In genomic region chr1:94396356-94396755, GRCh38 we compare ENCODE assay signal across 1 cellular context.
A peak's percentile ranks its signal among the peaks of the same experiment; 100 is the strongest.
TF ChIP-seq lines count a peak whose summit lies in the region.

No MANE protein-coding gene starts in this region.

TF ChIP-seq in HepG2, 621 proteins besides CTCF, POLR2A, EP300 and RAD21:
- peak; percentile 40; the same call in 1 of the 2 replicates for TF ChIP-seq SMC3 (IDR thresholded peaks at IDR 0.05; ENCODE audit: low read length)
- no peak for TF ChIP-seq ZNF878 (CRISPR knock-in tag; IDR thresholded peaks at IDR 0.05)
- TF ChIP-seq STAG1 (CRISPR knock-in tag; IDR thresholded peaks at IDR 0.05): peak; percentile 53
